In genomic region chr13:26062853-26063444, GRCh38 we compare ENCODE assay signal across 8 cellular contexts. TPM values are rescaled to one million over a fixed set of nuclear protein-coding genes. Genes with fewer than 3 reads are reported as not detected.
A peak's percentile ranks its signal among the peaks of the same experiment; 100 is the strongest.
DNase-seq lines count a peak whose midpoint lies in the region; ATAC-seq and TF ChIP-seq lines count a peak whose summit lies in the region.

No MANE protein-coding gene starts in this region.

- H3K27ac Mint-ChIP-seq in activated CD4-positive, alpha-beta T cell treated with anti-CD3 and anti-CD28 coated beads, Interleukin-2, amount 10 ng/mL, durations not matched to agents 7 days and 5 days: no peak overlapping the region

- no peak overlapping the region for H3K4me2 ChIP-seq in fibroblast of lung (ENCODE audit: extremely low read depth, insufficient read depth, low read length)

- H3K9ac ChIP-seq in fibroblast of lung (ENCODE audit: insufficient read depth, low read length): no peak overlapping the region

- peaks cover 11% of the 10 kb centered on the region for H3K4me1 Mint-ChIP-seq in activated CD4-positive, alpha-beta T cell treated with anti-CD3 and anti-CD28 coated beads, Interleukin-2, amount 10 ng/mL, durations not matched to agents 7 days and 5 days

- H3K27ac ChIP-seq in fibroblast of lung (ENCODE audit: insufficient read depth, low read length): no peak overlapping the region

- peak; percentile 68 to 87 for TF ChIP-seq CTCF in fibroblast of lung (conservative IDR thresholded peaks at IDR 0.05 in 1 of 2, IDR thresholded peaks at IDR 0.05 in 1 of 2; ENCODE audit: low read depth in 1 of 2, low read length in 2 of 2)

- in situ Hi-C loops in ACHN (cut with HindIII; ENCODE audit: low pct_ligation_motif_present, low pct_unique_long_range_greater_than_20kb, low sequenced_read_pairs): no loop called here

- no peaks in the 10 kb centered on the region for H3K27me3 ChIP-seq in fibroblast of lung (ENCODE audit: control insufficient read depth, insufficient read depth, low read length)

- DNase-seq in ACHN (peak; percentile 66), GM04504 (ENCODE audit: low read depth) (peak; percentile 17), NCI-H2171 treated with DMSO at 0.1 percent for 48 hours (lab: John Stamatoyannopoulos, UW) (peak; percentile 59), fibroblast of lung (ENCODE audit: low read depth in 2 of 2) (peak; percentile 58 to 78), nucleus accumbens (lab: John Stamatoyannopoulos, UW) (peak in 36 of 56 donors; percentile 2 to 80 (median 35))
- peak; percentile 59 for DNase-seq in activated CD4-positive, alpha-beta T cell treated with anti-CD3 and anti-CD28 coated beads, Interleukin-2, amount 10 ng/mL, durations not matched to agents 7 days and 5 days

- POLR2A ChIA-PET in activated CD4-positive, alpha-beta T cell treated with anti-CD3 and anti-CD28 coated beads, Interleukin-2, amount 10 ng/mL, durations not matched to agents 7 days and 5 days (lab: Charles Lee): no interaction called here

- ATAC-seq in HG03378 (IDR thresholded peaks at IDR 0.05; ENCODE audit: unreplicated experiment) (no peak), GM18907 (IDR thresholded peaks at IDR 0.05; ENCODE audit: unreplicated experiment) (no peak)

- H2AFZ ChIP-seq in fibroblast of lung (ENCODE audit: low read length): no peak overlapping the region

- H3K4me3 Mint-ChIP-seq in activated CD4-positive, alpha-beta T cell treated with anti-CD3 and anti-CD28 coated beads, Interleukin-2, amount 10 ng/mL, durations not matched to agents 7 days and 5 days: no peak overlapping the region

- no peaks in the 10 kb centered on the region for H3K9me3 Mint-ChIP-seq in activated CD4-positive, alpha-beta T cell treated with anti-CD3 and anti-CD28 coated beads, Interleukin-2, amount 10 ng/mL, durations not matched to agents 7 days and 5 days

- no peak overlapping the region for H3K4me3 ChIP-seq in fibroblast of lung (replicated peaks in 1 of 4; ENCODE audit: control extremely low read depth in 1 of 4, insufficient read depth in 1 of 4, low read depth in 3 of 4, low read length in 4 of 4)

- no peaks in the 10 kb centered on the region for H3K4me1 ChIP-seq in fibroblast of lung (ENCODE audit: control insufficient read depth, extremely low read depth, insufficient read depth, low read length)

- H3K79me2 ChIP-seq in fibroblast of lung (ENCODE audit: control insufficient read depth, insufficient read depth, low read length): no peaks in the 10 kb centered on the region

- peaks cover 19% of the 10 kb centered on the region for H3K27me3 Mint-ChIP-seq in activated CD4-positive, alpha-beta T cell treated with anti-CD3 and anti-CD28 coated beads, Interleukin-2, amount 10 ng/mL, durations not matched to agents 7 days and 5 days

- CTCF ChIA-PET in activated CD4-positive, alpha-beta T cell treated with anti-CD3 and anti-CD28 coated beads, Interleukin-2, amount 10 ng/mL, durations not matched to agents 7 days and 5 days (lab: Charles Lee): interaction anchor here (1.0 kb wide), 1 partner anchor 488 kb away, joined by 3 read pairs; no protein-coding TSS in a partner anchor

- no peaks in the 10 kb centered on the region for H3K36me3 ChIP-seq in fibroblast of lung (ENCODE audit: control insufficient read depth, insufficient read depth, low read length)

- H3K36me3 Mint-ChIP-seq in activated CD4-positive, alpha-beta T cell treated with anti-CD3 and anti-CD28 coated beads, Interleukin-2, amount 10 ng/mL, durations not matched to agents 7 days and 5 days (ENCODE audit: low read depth): no peaks in the 10 kb centered on the region

- H3K9me3 ChIP-seq in fibroblast of lung (ENCODE audit: control insufficient read depth, insufficient read depth, low read depth, low read length): no peaks in the 10 kb centered on the region

- H4K20me1 ChIP-seq in fibroblast of lung (ENCODE audit: control insufficient read depth, extremely low read depth, insufficient read depth, low read length): no peaks in the 10 kb centered on the region

RNA-seq across cellular contexts. Expression of gene SHISA2, which starts 11.1 kb away (rescaled TPM):
- total RNA-seq in activated CD4-positive, alpha-beta T cell treated with anti-CD3 and anti-CD28 coated beads, Interleukin-2, amount 10 ng/mL, durations not matched to agents 7 days and 5 days: under 1 TPM; 0.32 to 0.35 TPM
- total RNA-seq in fibroblast of lung: under 0.01 TPM in 2 replicates
- polyA plus RNA-seq in fibroblast of lung: 0.01 and 0.02 TPM in 2 replicates
- polyA plus RNA-seq in fibroblast of lung (2012): 0.05 TPM in 1 of 2 replicates, not detected in the other
- not detected in 2 replicates for polyA minus RNA-seq in fibroblast of lung (ENCODE audit: low replicate concordance)

Comparison
In these comparisons a context has a peak if more than half of its experiments do, and no peak if none do; other contexts are left out.
1. DNase-seq: peak in every context shown above with its lines; median percentile 68 in fibroblast of lung; 66 in ACHN; 59 in NCI-H2171 treated with DMSO at 0.1 percent for 48 hours; 59 in activated CD4-positive, alpha-beta T cell treated with anti-CD3 and anti-CD28 coated beads, Interleukin-2, amount 10 ng/mL, durations not matched to agents 7 days and 5 days; 35 in nucleus accumbens; 17 in GM04504.